ENCODE assay signal across 8 cellular contexts in genomic region chr12:56222531-56222895, GRCh38. TPM values are rescaled to one million over a fixed set of nuclear protein-coding genes. Genes with fewer than 3 reads are reported as not detected.
DNase-seq lines count a peak whose midpoint lies in the region; ATAC-seq, FAIRE-seq and TF ChIP-seq lines count a peak whose summit lies in the region.

No MANE protein-coding gene starts in this region.

- CTCF ChIA-PET in RWPE1 (lab: Yijun Ruan, JAX): interaction anchor here (0.5 to 1.8 kb wide), 6 partner anchors 16 to 225 kb away, joined by 3 to 11 read pairs (median 4); partner anchors contain the start of genes SMARCC2 and SUOX

- DNase-seq in GM12864 (ENCODE audit: low read depth): no peak
- no peak for DNase-seq in RWPE1 (ENCODE audit: low spot score)
- no peak for DNase-seq in esophagus muscularis mucosa (ENCODE audit: extremely low spot score)
- peak; percentile 51 for DNase-seq in retinal pigment epithelial cell (ENCODE audit: low read depth)
- no peak for DNase-seq in NOMO-1 treated with DMSO at 0.1 percent for 48 hours (lab: John Stamatoyannopoulos, UW; ENCODE audit: unreplicated experiment)
- DNase-seq in HPDE6-E6E7 (ENCODE audit: extremely low spot score): no peak
- no peak for DNase-seq in urothelium cell line (ENCODE audit: low spot score)

- 16% methylated on average over 4 of the region's 4 CpGs for WGBS in esophagus muscularis mucosa

- FAIRE-seq in urothelium cell line (lab: Jason Lieb, UNC): no peak

- no peaks in the 10 kb centered on the region for H3K9me3 ChIP-seq in esophagus muscularis mucosa

- peak overlapping the region; percentile 95 for H3K4me3 ChIP-seq in GM12864 (ENCODE audit: low read depth, low read length)
- peak overlapping the region; percentile 75 to 87 (median 80) for H3K4me3 ChIP-seq in esophagus muscularis mucosa
- H3K4me3 ChIP-seq in retinal pigment epithelial cell (ENCODE audit: low read length): peak overlapping the region; percentile 95

- POLR2A ChIA-PET in RWPE1 (lab: Yijun Ruan, JAX; ENCODE audit: low non-redundant PET): interaction anchor here (0.5 to 1.6 kb wide), 3 partner anchors 15 to 77 kb away, joined by 3 to 7 read pairs (median 3); no protein-coding TSS in a partner anchor

- H3K27ac ChIP-seq in RWPE1: peak overlapping the region; percentile 97
- H3K27ac ChIP-seq in esophagus muscularis mucosa (replicated peaks in 1 of 4): peak overlapping the region; percentile 94 to 98 (median 96)

- intact Hi-C loops in esophagus muscularis mucosa (cut with DNase I): no loop called here

- H3K36me3 ChIP-seq in esophagus muscularis mucosa: peaks cover 0 to 19% (median 2%) of the 10 kb centered on the region in 4 donors

- TF ChIP-seq POLR2A in esophagus muscularis mucosa (IDR thresholded peaks at IDR 0.05; ENCODE audit: low read depth): no peak

- no peak for TF ChIP-seq EP300 in esophagus muscularis mucosa (IDR thresholded peaks at IDR 0.05)

- no peak for ATAC-seq in HG02798 (IDR thresholded peaks at IDR 0.05; ENCODE audit: poor library complexity, unreplicated experiment)

- H3K4me1 ChIP-seq in esophagus muscularis mucosa: peaks cover 40 to 73% (median 64%) of the 10 kb centered on the region in 4 donors

- TF ChIP-seq CTCF in GM12864 (IDR thresholded peaks at IDR 0.05; ENCODE audit: low read depth, low read length, missing control alignments) (no peak), RWPE1 (conservative IDR thresholded peaks at IDR 0.05; ENCODE audit: low read depth) (no peak), esophagus muscularis mucosa (IDR thresholded peaks at IDR 0.05) (no peak), retinal pigment epithelial cell (conservative IDR thresholded peaks at IDR 0.05; ENCODE audit: low read depth, low read length) (no peak)

- H3K27me3 ChIP-seq in esophagus muscularis mucosa: no peaks in the 10 kb centered on the region

RNA-seq across cellular contexts. Expression of gene RNF41, which starts 0.8 kb away (rescaled TPM):
- 100 to 1,000 TPM in 3 of 4 donors, 10 to 100 TPM in 1; 64.4 to 165 (median 109) TPM for total RNA-seq in esophagus muscularis mucosa

RNA-seq across cellular contexts. Expression of gene NABP2, which starts 1.6 kb away (rescaled TPM):
- total RNA-seq in esophagus muscularis mucosa: 10 to 100 TPM; 27.0 to 36.4 (median 30.9) TPM

RNA-seq across cellular contexts. Expression of gene SLC39A5, which starts 7.3 kb away (rescaled TPM):
- total RNA-seq in esophagus muscularis mucosa: not detected

RNA-seq across cellular contexts. Expression of gene SMARCC2, which starts 33.2 kb away (rescaled TPM):
- 100 to 1,000 TPM in 2 of 4 donors, 10 to 100 TPM in 2; 62.1 to 111 (median 94.3) TPM for total RNA-seq in esophagus muscularis mucosa

RNA-seq across cellular contexts. Expression of gene ANKRD52, which starts 35.7 kb away (rescaled TPM):
- total RNA-seq in esophagus muscularis mucosa: 10 to 100 TPM; 13.8 to 31.5 (median 19.6) TPM
